In the genomic region with DNA sequence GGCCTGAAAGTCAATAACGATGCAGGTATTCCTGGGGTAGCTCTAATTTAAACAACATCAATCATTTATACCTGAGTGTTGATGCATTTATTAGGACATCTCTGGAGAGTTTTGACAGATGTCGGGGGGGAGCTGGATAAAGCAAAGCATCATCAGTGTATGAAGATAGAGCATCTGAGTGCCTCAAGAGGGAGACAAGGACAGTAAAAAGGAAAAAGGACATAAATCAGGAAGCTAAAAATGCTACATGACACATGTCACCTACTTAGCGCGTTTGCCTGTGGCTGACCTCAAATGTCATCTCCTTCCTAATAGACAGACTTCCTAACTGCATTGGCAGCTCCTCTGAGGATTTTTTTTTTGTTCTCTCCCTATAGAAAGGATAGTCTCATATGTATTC, we compare ENCODE assay signal across 18 cellular contexts.
"Had no signal": no experiment of that assay in that cellular context is flagged by ENCODE, and none has a peak within 500 bp of the region (broad histone marks: within the 10 kb centered on the region; RNA-seq: fewer than 3 reads in every experiment).

No MANE protein-coding gene starts in this region.

- DNase-seq: hypothalamus; islet precursor cell; left ventricle myocardium inferior; mesendoderm; naive B cell; natural killer cell; nephron progenitor cell; ovary; right cardiac atrium; sigmoid colon; small intestine; spleen; stimulated activated CD4-positive, alpha-beta T cell treated with anti-CD3 and anti-CD28 coated beads, Interleukin-4, amount 100 ng/mL, for 24 hours; stimulated activated naive CD4-positive, alpha-beta T cell; tibial artery; trophoblast cell; upper lobe of right lung; uterus had no signal
